27 cellular contexts compared by ENCODE assay signal in genomic region chr13:69623973-69624372, GRCh38.
"Had no signal": no experiment of that assay in that cellular context is flagged by ENCODE, and none has a peak within 500 bp of the region (broad histone marks: within the 10 kb centered on the region; RNA-seq: fewer than 3 reads in every experiment).

No MANE protein-coding gene starts in this region.

- H3K9me3 ChIP-seq: colonic mucosa, esophagus muscularis mucosa, esophagus squamous epithelium, gastrocnemius medialis, gastroesophageal sphincter, heart left ventricle had no signal

- DNase-seq: colonic mucosa; cortex of kidney; dermis blood vessel endothelial cell; dorsolateral prefrontal cortex; effector CD4-positive, alpha-beta T cell; effector CD8-positive, alpha-beta T cell; effector memory CD8-positive, alpha-beta T cell; endodermal cell; erythroblast; esophagus squamous epithelium; foreskin fibroblast; foreskin keratinocyte; foreskin melanocyte; gastrocnemius medialis; glutamatergic neuron; head of caudate nucleus; heart left ventricle; heart right ventricle had no signal

- H3K4me3 ChIP-seq: colonic mucosa, coronary artery, dorsolateral prefrontal cortex, esophagus muscularis mucosa, esophagus squamous epithelium, gastrocnemius medialis, gastroesophageal sphincter, heart left ventricle, heart right ventricle had no signal

- H3K27me3 ChIP-seq: colonic mucosa, dorsolateral prefrontal cortex, esophagus muscularis mucosa, esophagus squamous epithelium, foreskin keratinocyte, gastrocnemius medialis, gastroesophageal sphincter, heart left ventricle, heart right ventricle had no signal

- H3K4me1 ChIP-seq: colonic mucosa, esophagus muscularis mucosa, esophagus squamous epithelium, foreskin keratinocyte, gastrocnemius medialis, gastroesophageal sphincter, heart left ventricle, heart right ventricle had no signal

- FAIRE-seq: colon, endometrium, endothelial cell of umbilical vein, frontal cortex had no signal

- ATAC-seq: effector memory CD8-positive, alpha-beta T cell; esophagus mucosa; foreskin keratinocyte; gastrocnemius medialis; gastroesophageal sphincter; heart left ventricle; heart right ventricle had no signal

- H3K27ac ChIP-seq: colonic mucosa, coronary artery, dorsolateral prefrontal cortex, epithelial cell of prostate, esophagus muscularis mucosa, esophagus squamous epithelium, foreskin keratinocyte, gastrocnemius medialis, gastroesophageal sphincter, heart left ventricle, heart right ventricle had no signal

- H3K36me3 ChIP-seq: colonic mucosa, esophagus muscularis mucosa, esophagus squamous epithelium, gastrocnemius medialis, gastroesophageal sphincter, heart left ventricle, heart right ventricle had no signal
